23 cellular contexts compared by ENCODE assay signal in the genomic region with DNA sequence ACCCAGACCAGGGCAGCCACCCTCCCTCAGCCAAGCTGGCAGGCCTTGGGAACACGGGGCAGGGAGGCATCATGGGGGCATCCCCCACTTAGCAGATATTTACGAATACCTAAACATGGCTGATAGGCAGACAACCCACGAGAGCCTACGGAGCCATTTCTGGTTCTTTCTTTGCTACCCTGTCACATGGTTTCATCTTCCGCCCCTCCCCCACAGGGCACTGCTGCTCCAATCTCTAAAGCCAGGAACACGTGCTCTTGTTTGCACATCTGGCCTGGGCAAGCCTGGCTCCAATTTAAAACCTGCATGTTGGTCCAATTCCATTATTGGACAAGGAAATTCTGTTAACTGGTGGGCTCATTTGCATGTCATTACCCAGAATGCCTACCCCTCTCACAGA.
DNase-seq lines count a peak whose midpoint lies in the region; ATAC-seq, FAIRE-seq and TF ChIP-seq lines count a peak whose summit lies in the region.
"Had no signal": no experiment of that assay in that cellular context is flagged by ENCODE, and none has a peak within 500 bp of the region (broad histone marks: within the 10 kb centered on the region; RNA-seq: fewer than 3 reads in every experiment).

No MANE protein-coding gene starts in this region.

- no peak overlapping the region for H3K4ac ChIP-seq in trophoblast cell (ENCODE audit: low read depth, low read length)

- no peak overlapping the region for H3K18ac ChIP-seq in trophoblast cell (ENCODE audit: low read length)

- no peak overlapping the region for H3K23ac ChIP-seq in trophoblast cell (ENCODE audit: low read length)

- H2AK5ac ChIP-seq in trophoblast cell (ENCODE audit: low read length) = peak overlapping the region; percentile 21

- no peak overlapping the region for H4K12ac ChIP-seq in trophoblast cell (ENCODE audit: low read depth, low read length)

- H4K8ac ChIP-seq in trophoblast cell (ENCODE audit: low read depth, low read length) = peak overlapping the region; percentile 23

- H3K27me3 ChIP-seq in SJCRH30 (no peaks in the 10 kb centered on the region), trophoblast cell (ENCODE audit: insufficient read depth, low read length) (no peaks in the 10 kb centered on the region)

- no peak overlapping the region for H3K14ac ChIP-seq in trophoblast cell (ENCODE audit: low read length)

- H3K36me3 ChIP-seq in SJCRH30 (no peaks in the 10 kb centered on the region), trophoblast cell (ENCODE audit: control insufficient read depth in 1 of 2, insufficient read depth in 2 of 2, low read length in 2 of 2) (no peaks in the 10 kb centered on the region)

- intact Hi-C loops in left cardiac atrium (cut with DNase I) = no loop called here

- no peak for FAIRE-seq in GM12891 (lab: Jason Lieb, UNC)
- FAIRE-seq: A204.1, D721Med, HepG2 had no signal

- peak overlapping the region; percentile 11 for H2BK120ac ChIP-seq in trophoblast cell (ENCODE audit: insufficient read depth, low read length, poor library complexity)

- H3K9me3 ChIP-seq in SJCRH30 (replicated peaks) (no peaks in the 10 kb centered on the region), trophoblast cell (ENCODE audit: insufficient read depth, low read depth, low read length) (no peaks in the 10 kb centered on the region)

- no CpG with 5 or more reads among the region's 6 CpGs for WGBS in trophoblast cell (ENCODE audit: extremely low coverage, insufficient coverage, insufficient read length)

- DNase-seq in GM12891 (ENCODE audit: insufficient read length, low spot score) = no peak
- peak; percentile 15 to 37 for DNase-seq in SJCRH30
- peak; percentile 13 for DNase-seq in iPS-NIHi11 (ENCODE audit: low spot score)
- no peak for DNase-seq in trophoblast cell
- DNase-seq in NCI-H226 = no peak
- no peak for DNase-seq in stimulated activated CD4-positive, alpha-beta T cell treated with anti-CD3 and anti-CD28 coated beads, Interleukin-2, amount 100 ng/mL, for 48 hours
- DNase-seq in left cardiac atrium = no peak
- DNase-seq in amygdala (lab: John Stamatoyannopoulos, UW) = no peak
- DNase-seq: DMS53, GDM1, H9, KBM-7, NCI-H1092, NCI-H1436 treated with DMSO at 0.1 percent for 48 hours, NCI-H1930, NCI-H345, NCI-H524 treated with DMSO at 0.1 percent for 48 hours, NCI-H82, SIG-M5 had no signal

- peaks cover 44% of the 10 kb centered on the region for H3K4me1 ChIP-seq in SJCRH30
- H3K4me1 ChIP-seq in trophoblast cell (ENCODE audit: control insufficient read depth in 1 of 2, insufficient read depth in 2 of 2, low read length in 2 of 2) = peaks cover 7 to 8% of the 10 kb centered on the region in 2 experiments

- H4K91ac ChIP-seq in trophoblast cell (ENCODE audit: low read depth, low read length) = peak overlapping the region; percentile 4

- H3K27ac ChIP-seq in SJCRH30 (peak overlapping the region; percentile 32; the same call in 1 of the 2 replicates), trophoblast cell (ENCODE audit: low read depth, low read length) (no peak overlapping the region)

- H3K4me3 ChIP-seq in SJCRH30 = no peak overlapping the region
- no peak overlapping the region for H3K4me3 ChIP-seq in trophoblast cell (ENCODE audit: low read depth, low read length)

- H2BK12ac ChIP-seq in trophoblast cell (ENCODE audit: low read length) = peak overlapping the region; percentile 42

- TF ChIP-seq POLR2A in GM12891 (IDR thresholded peaks at IDR 0.05; ENCODE audit: low read depth, low read length) = no peak

- H3K4me2 ChIP-seq in trophoblast cell (ENCODE audit: low read length) = no peak overlapping the region

- H3K79me2 ChIP-seq in trophoblast cell (ENCODE audit: control insufficient read depth, insufficient read depth, low read length, poor library complexity) = no peaks in the 10 kb centered on the region

- peaks cover 6% of the 10 kb centered on the region for H3K79me1 ChIP-seq in trophoblast cell (ENCODE audit: low read length)

- no peak overlapping the region for H2BK5ac ChIP-seq in trophoblast cell (ENCODE audit: low read depth, low read length, poor library complexity)

- no peak for ATAC-seq in left cardiac atrium
- ATAC-seq: HepG2, Panc1 had no signal

- H3K9ac ChIP-seq in trophoblast cell (ENCODE audit: low read length) = no peak overlapping the region

- no peak overlapping the region for H2AFZ ChIP-seq in trophoblast cell (ENCODE audit: insufficient read depth, low read length, poor library complexity)

TF ChIP-seq in GM12891, 5 proteins besides CTCF, POLR2A, EP300 and RAD21:
- TF ChIP-seq POU2F2 (IDR thresholded peaks at IDR 0.05; ENCODE audit: low read depth, low read length) (0 out of 2 replicates have a peak, but pooled peaks have one; percentile 31), SPI1 (IDR thresholded peaks at IDR 0.05; ENCODE audit: low read depth, low read length) (no peak)

Comparison
In these comparisons a context has a peak if more than half of its experiments do, and no peak if none do; other contexts are left out.
1. DNase-seq: peak in SJCRH30 (2 of 2) and iPS-NIHi11 (single experiment); none in GM12891 (single experiment), trophoblast cell (0 of 2), NCI-H226 (single experiment), stimulated activated CD4-positive, alpha-beta T cell treated with anti-CD3 and anti-CD28 coated beads, Interleukin-2, amount 100 ng/mL, for 48 hours (0 of 2), left cardiac atrium (single experiment) and amygdala (0 of 56).